Comparison of ENCODE assay signal across 8 cellular contexts in genomic region chrX:138775501-138775900, GRCh38.
DNase-seq lines count a peak whose midpoint lies in the region; ATAC-seq and TF ChIP-seq lines count a peak whose summit lies in the region.

No MANE protein-coding gene starts in this region.

- no peak for DNase-seq in heart right ventricle
- no peak for DNase-seq in cardiac septum (ENCODE audit: low spot score)
- peak; percentile 30 for DNase-seq in NCI-H69 (lab: John Stamatoyannopoulos, UW)
- DNase-seq in esophagus squamous epithelium (lab: John Stamatoyannopoulos, UW): no peak
- no peak for DNase-seq in thoracic aorta (ENCODE audit: low spot score)
- DNase-seq in WERI-Rb-1: no peak
- DNase-seq in T-helper 17 cell: no peak

- H3K36me3 Mint-ChIP-seq in T-helper 17 cell (ENCODE audit: low read depth): no peaks in the 10 kb centered on the region

- no peaks in the 10 kb centered on the region for H3K4me1 Mint-ChIP-seq in T-helper 17 cell

- H3K4me1 ChIP-seq in heart right ventricle (no peaks in the 10 kb centered on the region), esophagus squamous epithelium (no peaks in the 10 kb centered on the region), thoracic aorta (ENCODE audit: control insufficient read depth in 1 of 2, low read depth in 2 of 2) (no peaks in the 10 kb centered on the region)

- intact Hi-C loops in heart right ventricle (cut with DNase I): loop anchor here in 6 of 10 donors (2.0 to 10.0 kb wide), 5 partner anchors 779 to 789 kb away; no protein-coding TSS in a partner anchor
- intact Hi-C loops in cardiac septum (cut with DNase I): no loop called here
- intact Hi-C loops in esophagus squamous epithelium (cut with DNase I): loop anchor here (10.0 kb wide), 1 partner anchor 789 kb away; no protein-coding TSS in a partner anchor

- H3K27ac ChIP-seq in heart right ventricle (no peak overlapping the region), esophagus squamous epithelium (no peak overlapping the region), thoracic aorta (no peak overlapping the region), WERI-Rb-1 (no peak overlapping the region)

- no peak for TF ChIP-seq POLR2A in esophagus squamous epithelium (IDR thresholded peaks at IDR 0.05)

- no peak overlapping the region for H3K27ac Mint-ChIP-seq in T-helper 17 cell

- TF ChIP-seq CTCF in heart right ventricle (IDR thresholded peaks at IDR 0.05): peak in 8 of 9 donors; percentile 6 to 55 (median 47)
- peak in 4 of 6 experiments; percentile 16 to 47 (median 26) for TF ChIP-seq CTCF in esophagus squamous epithelium (IDR thresholded peaks at IDR 0.05)
- TF ChIP-seq CTCF in thoracic aorta (IDR thresholded peaks at IDR 0.05): peak; percentile 30
- TF ChIP-seq CTCF in WERI-Rb-1 (IDR thresholded peaks at IDR 0.05; ENCODE audit: low read depth, low read length): no peak

- WGBS in heart right ventricle, 2 donors: 5 to 7% methylated on average over 5 of the region's 5 CpGs
- WGBS in esophagus squamous epithelium, 2 donors: 1 to 5% methylated on average over 5 of the region's 5 CpGs

- ATAC-seq in heart right ventricle (no peak), thoracic aorta (ENCODE audit: insufficient number of reproducible peaks, low FRiP score, low read depth) (no peak), GM21367 (IDR thresholded peaks at IDR 0.05; ENCODE audit: unreplicated experiment) (no peak), T-helper 17 cell (no peak)

- H3K4me3 ChIP-seq in heart right ventricle (no peak overlapping the region), esophagus squamous epithelium (no peak overlapping the region), thoracic aorta (no peak overlapping the region), WERI-Rb-1 (ENCODE audit: low read depth, low read length) (no peak overlapping the region)

- no peaks in the 10 kb centered on the region for H3K36me3 ChIP-seq in heart right ventricle
- H3K36me3 ChIP-seq in esophagus squamous epithelium: no peaks in the 10 kb centered on the region
- no peaks in the 10 kb centered on the region for H3K36me3 ChIP-seq in thoracic aorta
- no peaks in the 10 kb centered on the region for H3K36me3 ChIP-seq in WERI-Rb-1

- no peak overlapping the region for H3K4me3 Mint-ChIP-seq in T-helper 17 cell

- H3K9me3 ChIP-seq in heart right ventricle: no peaks in the 10 kb centered on the region
- no peaks in the 10 kb centered on the region for H3K9me3 ChIP-seq in esophagus squamous epithelium
- H3K9me3 ChIP-seq in thoracic aorta: no peaks in the 10 kb centered on the region
- H3K9me3 ChIP-seq in WERI-Rb-1 (ENCODE audit: severe bottlenecking): no peaks in the 10 kb centered on the region
- H3K9me3 ChIP-seq in T-helper 17 cell (ENCODE audit: control insufficient read depth, low read length, poor library complexity, severe bottlenecking): no peaks in the 10 kb centered on the region

- H3K27me3 ChIP-seq in heart right ventricle (no peaks in the 10 kb centered on the region), esophagus squamous epithelium (no peaks in the 10 kb centered on the region), thoracic aorta (replicated peaks; ENCODE audit: insufficient read depth) (no peaks in the 10 kb centered on the region), WERI-Rb-1 (ENCODE audit: insufficient read depth, low read depth, severe bottlenecking) (peaks cover 28% of the 10 kb centered on the region)

- no peaks in the 10 kb centered on the region for H3K27me3 Mint-ChIP-seq in T-helper 17 cell
